1 cellular context compared by ENCODE assay signal in genomic region chr9:87441251-87441650, GRCh38.
TF ChIP-seq lines count a peak whose summit lies in the region.

No MANE protein-coding gene starts in this region.

TF ChIP-seq in IMR-90, 13 proteins besides CTCF, POLR2A, EP300 and RAD21:
- TF ChIP-seq MAZ (IDR thresholded peaks at IDR 0.05; ENCODE audit: borderline replicate concordance, low read depth, low read length) (no peak), FOS (IDR thresholded peaks at IDR 0.05; ENCODE audit: low read depth, low read length) (no peak), ELK1 (IDR thresholded peaks at IDR 0.05; ENCODE audit: borderline replicate concordance, low read depth, low read length) (no peak), SMC3 (IDR thresholded peaks at IDR 0.05; ENCODE audit: low read depth, low read length) (no peak), CEBPB (IDR thresholded peaks at IDR 0.05; ENCODE audit: low read depth, low read length) (no peak), RCOR1 (IDR thresholded peaks at IDR 0.05; ENCODE audit: insufficient replicate concordance, low read length) (no peak), MAFK (IDR thresholded peaks at IDR 0.05; ENCODE audit: low read depth, low read length) (no peak), NFE2L2 (IDR thresholded peaks at IDR 0.05; ENCODE audit: low read depth, low read length) (no peak), RFX5 (IDR thresholded peaks at IDR 0.05; ENCODE audit: low read depth, low read length) (no peak), CHD1 (IDR thresholded peaks at IDR 0.05; ENCODE audit: low read depth, low read length) (no peak), MXI1 (IDR thresholded peaks at IDR 0.05; ENCODE audit: borderline replicate concordance, low read depth, low read length) (no peak)
- TF ChIP-seq, protein P1, sequence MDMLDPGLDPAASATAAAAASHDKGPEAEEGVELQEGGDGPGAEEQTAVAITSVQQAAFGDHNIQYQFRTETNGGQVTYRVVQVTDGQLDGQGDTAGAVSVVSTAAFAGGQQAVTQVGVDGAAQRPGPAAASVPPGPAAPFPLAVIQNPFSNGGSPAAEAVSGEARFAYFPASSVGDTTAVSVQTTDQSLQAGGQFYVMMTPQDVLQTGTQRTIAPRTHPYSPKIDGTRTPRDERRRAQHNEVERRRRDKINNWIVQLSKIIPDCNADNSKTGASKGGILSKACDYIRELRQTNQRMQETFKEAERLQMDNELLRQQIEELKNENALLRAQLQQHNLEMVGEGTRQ (IDR thresholded peaks at IDR 0.05; ENCODE audit: low read depth, low read length), result no peak
